ENCODE assay signal across 30 cellular contexts in genomic region chr5:168670881-168671575, GRCh38.
DNase-seq lines count a peak whose midpoint lies in the region; ATAC-seq and TF ChIP-seq lines count a peak whose summit lies in the region.
"Had no signal": no experiment of that assay in that cellular context is flagged by ENCODE, and none has a peak within 500 bp of the region (broad histone marks: within the 10 kb centered on the region; RNA-seq: fewer than 3 reads in every experiment).

No MANE protein-coding gene starts in this region.

- TF ChIP-seq CTCF in CD14-positive monocyte (IDR thresholded peaks at IDR 0.05) (no peak), endodermal cell (conservative IDR thresholded peaks at IDR 0.05) (peak; percentile 72), nephron progenitor cell (IDR thresholded peaks at IDR 0.05) (peak; percentile 14), lower leg skin (IDR thresholded peaks at IDR 0.05) (no peak)

- no peaks in the 10 kb centered on the region for H3K4me1 ChIP-seq in endodermal cell (ENCODE audit: control insufficient read depth, insufficient read depth, low read length)
- H3K4me1 ChIP-seq: adrenal gland, BLaER1, psoas muscle had no signal

- H3K9me3 Mint-ChIP-seq in CD14-positive monocyte, result no peaks in the 10 kb centered on the region
- H3K9me3 Mint-ChIP-seq in endodermal cell, result no peaks in the 10 kb centered on the region
- no peaks in the 10 kb centered on the region for H3K9me3 Mint-ChIP-seq in nephron progenitor cell
- H3K9me3 Mint-ChIP-seq: activated CD8-positive, alpha-beta T cell treated with anti-CD3 and anti-CD28 coated beads for 36 hours; activated naive CD4-positive, alpha-beta T cell treated with anti-CD3 and anti-CD28 coated beads for 36 hours; brain; naive B cell; T-helper 1 cell treated with Interleukin-12 subunit alpha and Interleukin-12 subunit beta and Interleukin-4 antibody, amounts not matched to agents 30 μg/mL and 1 μg/mL, for 36 hours had no signal

- DNase-seq in CD14-positive monocyte (ENCODE audit: low spot score) (peak; percentile 30), NCI-H82 (lab: John Stamatoyannopoulos, UW) (peak; percentile 63), endodermal cell (peak; percentile 90), nephron progenitor cell (peak; percentile 39), amniotic stem cell (lab: John Stamatoyannopoulos, UW) (no peak), RPMI8226 (no peak), lower leg skin (ENCODE audit: low spot score in 2 of 2) (no peak)
- DNase-seq: activated CD8-positive, alpha-beta memory T cell treated with anti-CD3 and anti-CD28 coated beads, Interleukin-2, amount 50 U/mL, for 48 hours; activated CD8-positive, alpha-beta T cell treated with anti-CD3 and anti-CD28 coated beads for 36 hours; activated naive CD4-positive, alpha-beta T cell treated with anti-CD3 and anti-CD28 coated beads for 36 hours; adrenal gland; EL; hippocampal formation; midbrain; MM.1S; naive B cell; NCI-H1105 treated with DMSO at 0.1 percent for 48 hours; NCI-H187 treated with DMSO at 0.1 percent for 48 hours; NCI-H2171; nucleus accumbens; OCI-M1; psoas muscle; SK-N-SH; stimulated activated CD4-positive, alpha-beta T cell treated with anti-CD3 and anti-CD28 coated beads, Interleukin-4, amount 100 ng/mL, for 4 hours; transverse colon had no signal

- H3K27ac Mint-ChIP-seq in CD14-positive monocyte, result no peak overlapping the region
- H3K27ac Mint-ChIP-seq in endodermal cell, result no peak overlapping the region
- H3K27ac Mint-ChIP-seq in nephron progenitor cell, result no peak overlapping the region
- H3K27ac Mint-ChIP-seq: activated CD8-positive, alpha-beta T cell treated with anti-CD3 and anti-CD28 coated beads for 36 hours; activated naive CD4-positive, alpha-beta T cell treated with anti-CD3 and anti-CD28 coated beads for 36 hours; brain; naive B cell; T-helper 1 cell treated with Interleukin-12 subunit alpha and Interleukin-12 subunit beta and Interleukin-4 antibody, amounts not matched to agents 30 μg/mL and 1 μg/mL, for 36 hours had no signal

- H3K27me3 Mint-ChIP-seq in CD14-positive monocyte (ENCODE audit: low read depth in 3 of 3) (peaks cover 0 to 3% (median 1%) of the 10 kb centered on the region in 3 donors), endodermal cell (ENCODE audit: insufficient read depth) (no peaks in the 10 kb centered on the region), nephron progenitor cell (ENCODE audit: low read depth, poor library complexity) (peaks cover 4% of the 10 kb centered on the region)
- H3K27me3 Mint-ChIP-seq: activated CD8-positive, alpha-beta T cell treated with anti-CD3 and anti-CD28 coated beads for 36 hours had no signal

- H3K4me3 ChIP-seq in endodermal cell (ENCODE audit: low read length) (no peak overlapping the region), lower leg skin (ENCODE audit: low read depth, poor library complexity, severe bottlenecking) (no peak overlapping the region)
- H3K4me3 ChIP-seq: adrenal gland, BLaER1, psoas muscle, transverse colon had no signal

- no peak overlapping the region for H3K27ac ChIP-seq in endodermal cell (ENCODE audit: low read depth, low read length)
- H3K27ac ChIP-seq: adrenal gland, BLaER1, KMS-11, psoas muscle, transverse colon had no signal

- 73 to 84% methylated on average over 13 to 22 of the region's 22 CpGs for WGBS in endodermal cell (ENCODE audit: insufficient coverage in 1 of 2, insufficient read length in 1 of 2), 2 experiments
- WGBS in lower leg skin, 2 donors, result 67 to 87% methylated on average over 15 to 20 of the region's 22 CpGs

- intact Hi-C loops in CD14-positive monocyte (cut with micrococcal nuclease) (no loop called here), lower leg skin (cut with DNase I; ENCODE audit: low total_unique reads) (no loop called here)

- no peaks in the 10 kb centered on the region for H3K4me1 Mint-ChIP-seq in CD14-positive monocyte
- H3K4me1 Mint-ChIP-seq in endodermal cell, result peaks cover 6% of the 10 kb centered on the region
- H3K4me1 Mint-ChIP-seq in nephron progenitor cell, result no peaks in the 10 kb centered on the region
- H3K4me1 Mint-ChIP-seq: brain, naive B cell had no signal

- H3K4me3 Mint-ChIP-seq in CD14-positive monocyte (no peak overlapping the region), endodermal cell (no peak overlapping the region), nephron progenitor cell (no peak overlapping the region)
- H3K4me3 Mint-ChIP-seq: activated CD8-positive, alpha-beta T cell treated with anti-CD3 and anti-CD28 coated beads for 36 hours; activated naive CD4-positive, alpha-beta T cell treated with anti-CD3 and anti-CD28 coated beads for 36 hours; brain; naive B cell; T-helper 1 cell treated with Interleukin-12 subunit alpha and Interleukin-12 subunit beta and Interleukin-4 antibody, amounts not matched to agents 30 μg/mL and 1 μg/mL, for 36 hours had no signal

- H3K27me3 ChIP-seq in endodermal cell (ENCODE audit: control insufficient read depth, insufficient read depth, low read length, poor library complexity, severe bottlenecking), result no peaks in the 10 kb centered on the region
- H3K27me3 ChIP-seq: adrenal gland, BLaER1, transverse colon had no signal

- no peak overlapping the region for H3K9ac ChIP-seq in endodermal cell (ENCODE audit: extremely low read depth, low read length, poor library complexity, severe bottlenecking)
- H3K9ac ChIP-seq: BLaER1, KMS-11, SK-N-SH had no signal

- no peak for ATAC-seq in HG02970 (IDR thresholded peaks at IDR 0.05; ENCODE audit: low FRiP score, unreplicated experiment)
- ATAC-seq: activated CD8-positive, alpha-beta T cell treated with anti-CD3 and anti-CD28 coated beads for 36 hours; psoas muscle had no signal

- TF ChIP-seq POLR2A in lower leg skin (IDR thresholded peaks at IDR 0.05), result no peak

- no peaks in the 10 kb centered on the region for H3K9me3 ChIP-seq in endodermal cell (ENCODE audit: control insufficient read depth, low read length)
- H3K9me3 ChIP-seq: adrenal gland, BLaER1, psoas muscle, SK-N-SH, transverse colon had no signal

- H3K36me3 Mint-ChIP-seq in CD14-positive monocyte, result no peaks in the 10 kb centered on the region
- H3K36me3 Mint-ChIP-seq in endodermal cell (ENCODE audit: low read depth), result no peaks in the 10 kb centered on the region
- peaks cover 15% of the 10 kb centered on the region for H3K36me3 Mint-ChIP-seq in nephron progenitor cell (ENCODE audit: low read depth)
- H3K36me3 Mint-ChIP-seq: brain, naive B cell had no signal

- no peaks in the 10 kb centered on the region for H3K36me3 ChIP-seq in endodermal cell (ENCODE audit: control insufficient read depth, insufficient read depth, low read length)
- H3K36me3 ChIP-seq: BLaER1, transverse colon had no signal

Comparison
In these comparisons a context has a peak if more than half of its experiments do, and no peak if none do; other contexts are left out.
1. DNase-seq: peak in CD14-positive monocyte (single experiment), NCI-H82 (single experiment), endodermal cell (single experiment) and nephron progenitor cell (single experiment); none in amniotic stem cell (single experiment), RPMI8226 (single experiment) and lower leg skin (0 of 2).
2. CTCF ChIP-seq: peak in endodermal cell (single experiment) and nephron progenitor cell (single experiment); none in CD14-positive monocyte (single experiment) and lower leg skin (0 of 3).